2 cellular contexts compared by ENCODE assay signal in genomic region chr6:141472123-141472522, GRCh38.
TF ChIP-seq lines count a peak whose summit lies in the region.

No MANE protein-coding gene starts in this region.

TF ChIP-seq in IMR-90, 13 proteins besides CTCF, POLR2A, EP300 and RAD21:
- TF ChIP-seq ELK1 (IDR thresholded peaks at IDR 0.05; ENCODE audit: borderline replicate concordance, low read depth, low read length) (no peak), BHLHE40 (IDR thresholded peaks at IDR 0.05; ENCODE audit: low read depth, low read length) (no peak), MAZ (IDR thresholded peaks at IDR 0.05; ENCODE audit: borderline replicate concordance, low read depth, low read length) (no peak), RCOR1 (IDR thresholded peaks at IDR 0.05; ENCODE audit: insufficient replicate concordance, low read length) (no peak), MXI1 (IDR thresholded peaks at IDR 0.05; ENCODE audit: borderline replicate concordance, low read depth, low read length) (no peak), CHD1 (IDR thresholded peaks at IDR 0.05; ENCODE audit: low read depth, low read length) (no peak), MAFK (IDR thresholded peaks at IDR 0.05; ENCODE audit: low read depth, low read length) (no peak), NFE2L2 (IDR thresholded peaks at IDR 0.05; ENCODE audit: low read depth, low read length) (no peak), USF2 (IDR thresholded peaks at IDR 0.05; ENCODE audit: low read depth, low read length) (no peak), CEBPB (IDR thresholded peaks at IDR 0.05; ENCODE audit: low read depth, low read length) (no peak), SMC3 (IDR thresholded peaks at IDR 0.05; ENCODE audit: low read depth, low read length) (no peak), FOS (IDR thresholded peaks at IDR 0.05; ENCODE audit: low read depth, low read length) (no peak), RFX5 (IDR thresholded peaks at IDR 0.05; ENCODE audit: low read depth, low read length) (no peak)

TF ChIP-seq in H1, 55 proteins besides CTCF, POLR2A, EP300 and RAD21:
- TF ChIP-seq TAF7 (optimal IDR thresholded peaks at IDR 0.05; ENCODE audit: borderline replicate concordance, low read depth, low read length) (no peak), USF2 (IDR thresholded peaks at IDR 0.05; ENCODE audit: low read length) (no peak), MAFK (IDR thresholded peaks at IDR 0.05; ENCODE audit: low read depth, low read length) (no peak), KDM5A (IDR thresholded peaks at IDR 0.05; ENCODE audit: low read length) (no peak), ASH2L (IDR thresholded peaks at IDR 0.05; ENCODE audit: low read length) (no peak), KDM4A (IDR thresholded peaks at IDR 0.05; ENCODE audit: low read depth, low read length, severe bottlenecking) (no peak), HDAC2 (IDR thresholded peaks at IDR 0.05; ENCODE audit: borderline replicate concordance in 1 of 2, low read depth in 2 of 2, low read length in 2 of 2) (no peak), ATF3 (IDR thresholded peaks at IDR 0.05; ENCODE audit: insufficient read depth, low read depth, low read length) (no peak), TCF12 (IDR thresholded peaks at IDR 0.05; ENCODE audit: low read depth, low read length) (no peak), CEBPB (IDR thresholded peaks at IDR 0.05; ENCODE audit: low read depth, low read length) (no peak), FOSL1 (IDR thresholded peaks at IDR 0.05; ENCODE audit: insufficient read depth, low read depth, low read length) (no peak), SAP30 (IDR thresholded peaks at IDR 0.05; ENCODE audit: insufficient read depth, insufficient replicate concordance, low read length) (no peak), CHD2 (IDR thresholded peaks at IDR 0.05; ENCODE audit: low read length) (no peak), TEAD4 (IDR thresholded peaks at IDR 0.05; ENCODE audit: low read depth, low read length) (no peak), EGR1 (IDR thresholded peaks at IDR 0.05; ENCODE audit: borderline replicate concordance, low read depth, low read length) (no peak), JUND (IDR thresholded peaks at IDR 0.05; ENCODE audit: low read length) (no peak), CHD7 (IDR thresholded peaks at IDR 0.05; ENCODE audit: insufficient replicate concordance, low read length) (no peak)
